In the genomic region with DNA sequence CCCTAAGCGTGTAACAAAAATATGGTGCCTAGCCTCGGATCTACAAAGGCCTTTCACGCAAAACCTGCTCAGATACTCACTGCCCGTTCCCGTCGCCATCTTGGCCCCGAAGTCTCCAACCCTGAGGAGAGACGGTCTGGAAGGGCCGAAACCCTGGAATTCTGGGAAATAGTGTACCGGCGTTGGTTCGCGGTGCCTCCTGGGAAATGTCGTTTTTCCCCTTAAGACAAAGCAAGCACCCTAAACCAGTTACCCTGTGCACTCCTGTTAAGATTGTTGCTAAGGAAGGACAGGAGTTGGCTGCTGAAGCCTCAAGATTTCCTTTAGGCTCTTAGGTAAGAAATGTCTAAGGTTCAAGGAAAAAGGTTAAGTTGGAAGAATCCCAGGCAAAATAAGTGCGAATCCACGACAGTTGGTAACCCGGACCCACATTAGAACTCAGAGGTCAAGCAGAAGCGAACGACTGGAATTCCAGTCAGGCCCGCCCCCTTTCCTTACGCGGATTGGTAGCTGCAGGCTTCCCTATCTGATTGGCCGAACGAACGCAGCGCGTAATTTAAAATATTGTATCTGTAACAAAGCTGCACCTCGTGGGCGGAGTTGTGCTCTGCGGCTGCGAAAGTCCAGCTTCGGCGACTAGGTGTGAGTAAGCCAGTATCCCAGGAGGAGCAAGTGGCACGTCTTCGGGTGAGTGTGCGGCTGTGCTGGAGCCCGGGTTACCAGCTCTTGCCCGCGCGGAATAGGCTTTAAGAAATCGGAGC, we compare ENCODE assay signal across 8 cellular contexts. TPM values are rescaled to one million over a fixed set of nuclear protein-coding genes. Genes with fewer than 3 reads are reported as not detected.
DNase-seq lines count a peak whose midpoint lies in the region; ATAC-seq and TF ChIP-seq lines count a peak whose summit lies in the region.

A gene with protein sequence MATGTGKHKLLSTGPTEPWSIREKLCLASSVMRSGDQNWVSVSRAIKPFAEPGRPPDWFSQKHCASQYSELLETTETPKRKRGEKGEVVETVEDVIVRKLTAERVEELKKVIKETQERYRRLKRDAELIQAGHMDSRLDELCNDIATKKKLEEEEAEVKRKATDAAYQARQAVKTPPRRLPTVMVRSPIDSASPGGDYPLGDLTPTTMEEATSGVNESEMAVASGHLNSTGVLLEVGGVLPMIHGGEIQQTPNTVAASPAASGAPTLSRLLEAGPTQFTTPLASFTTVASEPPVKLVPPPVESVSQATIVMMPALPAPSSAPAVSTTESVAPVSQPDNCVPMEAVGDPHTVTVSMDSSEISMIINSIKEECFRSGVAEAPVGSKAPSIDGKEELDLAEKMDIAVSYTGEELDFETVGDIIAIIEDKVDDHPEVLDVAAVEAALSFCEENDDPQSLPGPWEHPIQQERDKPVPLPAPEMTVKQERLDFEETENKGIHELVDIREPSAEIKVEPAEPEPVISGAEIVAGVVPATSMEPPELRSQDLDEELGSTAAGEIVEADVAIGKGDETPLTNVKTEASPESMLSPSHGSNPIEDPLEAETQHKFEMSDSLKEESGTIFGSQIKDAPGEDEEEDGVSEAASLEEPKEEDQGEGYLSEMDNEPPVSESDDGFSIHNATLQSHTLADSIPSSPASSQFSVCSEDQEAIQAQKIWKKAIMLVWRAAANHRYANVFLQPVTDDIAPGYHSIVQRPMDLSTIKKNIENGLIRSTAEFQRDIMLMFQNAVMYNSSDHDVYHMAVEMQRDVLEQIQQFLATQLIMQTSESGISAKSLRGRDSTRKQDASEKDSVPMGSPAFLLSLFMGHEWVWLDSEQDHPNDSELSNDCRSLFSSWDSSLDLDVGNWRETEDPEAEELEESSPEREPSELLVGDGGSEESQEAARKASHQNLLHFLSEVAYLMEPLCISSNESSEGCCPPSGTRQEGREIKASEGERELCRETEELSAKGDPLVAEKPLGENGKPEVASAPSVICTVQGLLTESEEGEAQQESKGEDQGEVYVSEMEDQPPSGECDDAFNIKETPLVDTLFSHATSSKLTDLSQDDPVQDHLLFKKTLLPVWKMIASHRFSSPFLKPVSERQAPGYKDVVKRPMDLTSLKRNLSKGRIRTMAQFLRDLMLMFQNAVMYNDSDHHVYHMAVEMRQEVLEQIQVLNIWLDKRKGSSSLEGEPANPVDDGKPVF (minus strand): TSS at position 115 of the 761 bp plus-strand sequence. CDS start 16 bp downstream, at position 99.
KIF20A (plus strand) TSS at position 597 of the 761 bp plus-strand sequence. CDS start 569 bp downstream, outside the sequence.

- ATAC-seq in GM19372 (IDR thresholded peaks at IDR 0.05; ENCODE audit: low read depth, unreplicated experiment) = peak; percentile 73
- ATAC-seq in HG03521 (IDR thresholded peaks at IDR 0.05; ENCODE audit: unreplicated experiment) = peak; percentile 85
- ATAC-seq in left lobe of liver = peak; percentile 94

- no peaks in the 10 kb centered on the region for H3K27me3 Mint-ChIP-seq in CD14-positive monocyte (ENCODE audit: low read depth in 3 of 3)
- no peaks in the 10 kb centered on the region for H3K27me3 Mint-ChIP-seq in activated CD4-positive, alpha-beta T cell treated with anti-CD3 and anti-CD28 coated beads, Interleukin-2, amount 10 ng/mL, durations not matched to agents 24 days and 14 days

- H3K27ac Mint-ChIP-seq in CD14-positive monocyte = peak within 1 kb of the TSS in 3 of 7 donors; percentile 1 to 75 (median 68)
- no peak within 1 kb of the TSS for H3K27ac Mint-ChIP-seq in activated CD4-positive, alpha-beta T cell treated with anti-CD3 and anti-CD28 coated beads, Interleukin-2, amount 10 ng/mL, durations not matched to agents 24 days and 14 days

- no peaks in the 10 kb centered on the region for H3K9me3 Mint-ChIP-seq in CD14-positive monocyte
- no peaks in the 10 kb centered on the region for H3K9me3 Mint-ChIP-seq in activated CD4-positive, alpha-beta T cell treated with anti-CD3 and anti-CD28 coated beads, Interleukin-2, amount 10 ng/mL, durations not matched to agents 24 days and 14 days

- H3K4me1 Mint-ChIP-seq in CD14-positive monocyte = peaks cover 1% of the 10 kb centered on the region
- peaks cover 20% of the 10 kb centered on the region for H3K4me1 Mint-ChIP-seq in activated CD4-positive, alpha-beta T cell treated with anti-CD3 and anti-CD28 coated beads, Interleukin-2, amount 10 ng/mL, durations not matched to agents 24 days and 14 days

- H3K4me3 Mint-ChIP-seq in CD14-positive monocyte = peak within 1 kb of the TSS in 1 of 2 donors; percentile 16
- no peak within 1 kb of the TSS for H3K4me3 Mint-ChIP-seq in activated CD4-positive, alpha-beta T cell treated with anti-CD3 and anti-CD28 coated beads, Interleukin-2, amount 10 ng/mL, durations not matched to agents 24 days and 14 days

- DNase-seq in CD14-positive monocyte (ENCODE audit: low spot score) = peak; percentile 93
- DNase-seq in NCI-H69 (lab: John Stamatoyannopoulos, UW) = peak; percentile 99
- DNase-seq in activated CD4-positive, alpha-beta T cell treated with anti-CD3 and anti-CD28 coated beads, Interleukin-2, amount 10 ng/mL, durations not matched to agents 24 days and 14 days = peak; percentile 97
- peak; percentile 97 for DNase-seq in dermis blood vessel endothelial cell
- peak; percentile 97 for DNase-seq in left lobe of liver (ENCODE audit: low spot score)
- DNase-seq in stimulated activated CD4-positive, alpha-beta T cell treated with anti-CD3 and anti-CD28 coated beads, Interleukin-2, amount 100 ng/mL, for 4 hours (ENCODE audit: low read depth) = peak; percentile 78

- TF ChIP-seq CTCF in CD14-positive monocyte (IDR thresholded peaks at IDR 0.05) = no peak

- peaks cover 36 to 60% of the 10 kb centered on the region in 2 donors for H3K36me3 Mint-ChIP-seq in CD14-positive monocyte
- H3K36me3 Mint-ChIP-seq in activated CD4-positive, alpha-beta T cell treated with anti-CD3 and anti-CD28 coated beads, Interleukin-2, amount 10 ng/mL, durations not matched to agents 24 days and 14 days (ENCODE audit: low read depth) = peaks cover 29% of the 10 kb centered on the region

- intact Hi-C loops in CD14-positive monocyte (cut with micrococcal nuclease) = loop anchor here in 1 of 2 donors (5.0 to 10.0 kb wide), 3 partner anchors 34 to 366 kb away; partner anchors contain the start of genes CDC23, ETF1 and FAM53C
- intact Hi-C loops in activated CD4-positive, alpha-beta T cell treated with anti-CD3 and anti-CD28 coated beads, Interleukin-2, amount 10 ng/mL, durations not matched to agents 24 days and 14 days (cut with micrococcal nuclease) = loop anchor here (1.0 to 2.0 kb wide), 8 partner anchors 35 to 424 kb away; partner anchors contain the start of genes CDC23, CDC25C, EGR1 and ETF1

RNA-seq across cellular contexts. Expression of the first gene that starts in this region (rescaled TPM):
- 10 to 100 TPM in 1 of 2 donors, 1 to 10 TPM in 1; 9.8 to 17.6 TPM for polyA plus RNA-seq in CD14-positive monocyte
- 53.6 and 61.1 TPM in 2 replicates for total RNA-seq in activated CD4-positive, alpha-beta T cell treated with anti-CD3 and anti-CD28 coated beads, Interleukin-2, amount 10 ng/mL, durations not matched to agents 24 days and 14 days
- 31.7 and 40.1 TPM in 2 replicates for total RNA-seq in dermis blood vessel endothelial cell
- total RNA-seq in left lobe of liver = 19.3 TPM

RNA-seq across cellular contexts. Expression of gene KIF20A, which starts in this region (rescaled TPM):
- polyA plus RNA-seq in CD14-positive monocyte = not detected
- 18.0 and 19.7 TPM in 2 replicates for total RNA-seq in activated CD4-positive, alpha-beta T cell treated with anti-CD3 and anti-CD28 coated beads, Interleukin-2, amount 10 ng/mL, durations not matched to agents 24 days and 14 days
- 18.9 and 109 TPM in 2 replicates for total RNA-seq in dermis blood vessel endothelial cell
- 0.35 TPM for total RNA-seq in left lobe of liver

Comparison
In these comparisons a context has a peak if more than half of its experiments do, and no peak if none do; other contexts are left out.
1. Peak in every context shown above with its lines: DNase-seq and ATAC-seq.
2. RNA of gene KIF20A (total RNA-seq): 18.9 to 109 TPM in dermis blood vessel endothelial cell and 18.0 to 19.7 TPM in activated CD4-positive, alpha-beta T cell treated with anti-CD3 and anti-CD28 coated beads, Interleukin-2, amount 10 ng/mL, durations not matched to agents 24 days and 14 days; 0.35 TPM in left lobe of liver (single experiment); every median in the first group is over 10 times any median in the second.